8 cellular contexts compared by ENCODE assay signal in genomic region chr9:105063665-105064247, GRCh38.
DNase-seq lines count a peak whose midpoint lies in the region; FAIRE-seq and TF ChIP-seq lines count a peak whose summit lies in the region.

No MANE protein-coding gene starts in this region.

- DNase-seq in activated naive CD4-positive, alpha-beta T cell treated with anti-CD3 and anti-CD28 coated beads for 36 hours = peak; percentile 64
- no peak for DNase-seq in activated naive CD4-positive, alpha-beta T cell (lab: John Stamatoyannopoulos, UW)
- peak; percentile 89 for DNase-seq in RPMI7951 (ENCODE audit: low read depth)
- DNase-seq in fibroblast of lung (ENCODE audit: low read depth in 2 of 2) = peak; percentile 82 to 97
- no peak for DNase-seq in cerebellar cortex (ENCODE audit: low spot score)
- no peak for DNase-seq in CD4-positive, alpha-beta memory T cell
- DNase-seq in GM12892 (ENCODE audit: insufficient read length) = no peak

- no peaks in the 10 kb centered on the region for H3K27me3 ChIP-seq in fibroblast of lung (ENCODE audit: control insufficient read depth, insufficient read depth, low read length)
- H3K27me3 ChIP-seq in rectal smooth muscle tissue (ENCODE audit: control insufficient read depth, insufficient read depth, low read length) = no peaks in the 10 kb centered on the region
- H3K27me3 ChIP-seq in CD4-positive, alpha-beta memory T cell (ENCODE audit: insufficient read depth, low read length) = no peaks in the 10 kb centered on the region

- no peaks in the 10 kb centered on the region for H4K20me1 ChIP-seq in fibroblast of lung (ENCODE audit: control insufficient read depth, extremely low read depth, insufficient read depth, low read length)

- H3K27ac ChIP-seq in fibroblast of lung (ENCODE audit: insufficient read depth, low read length) (peak overlapping the region; percentile 93), rectal smooth muscle tissue (ENCODE audit: low read depth, low read length) (peak overlapping the region; percentile 76)
- no peak overlapping the region for H3K27ac ChIP-seq in CD4-positive, alpha-beta memory T cell (ENCODE audit: low read depth, low read length)

- H3K4me3 ChIP-seq in fibroblast of lung (replicated peaks in 1 of 4; ENCODE audit: control extremely low read depth in 1 of 4, insufficient read depth in 1 of 4, low read depth in 3 of 4, low read length in 4 of 4) (no peak overlapping the region), rectal smooth muscle tissue (ENCODE audit: low read length) (no peak overlapping the region)
- no peak overlapping the region for H3K4me3 ChIP-seq in CD4-positive, alpha-beta memory T cell (ENCODE audit: low read length in 2 of 2)

- no peak for FAIRE-seq in GM12892 (lab: Jason Lieb, UNC)

- no peak for TF ChIP-seq POLR2A in GM12892 (IDR thresholded peaks at IDR 0.05; ENCODE audit: low read depth, low read length)

- H3K27me3 Mint-ChIP-seq in activated naive CD4-positive, alpha-beta T cell treated with anti-CD3 and anti-CD28 coated beads for 36 hours (ENCODE audit: low read depth) = peaks cover 2% of the 10 kb centered on the region
- H3K27me3 Mint-ChIP-seq in CD4-positive, alpha-beta memory T cell = peaks cover 4 to 8% of the 10 kb centered on the region in 2 donors

- TF ChIP-seq CTCF in fibroblast of lung (conservative IDR thresholded peaks at IDR 0.05 in 1 of 2, IDR thresholded peaks at IDR 0.05 in 1 of 2; ENCODE audit: low read depth in 1 of 2, low read length in 2 of 2) = peak in 1 of 2 donors; percentile 1

- H3K9me3 ChIP-seq in fibroblast of lung (ENCODE audit: control insufficient read depth, insufficient read depth, low read depth, low read length) = no peaks in the 10 kb centered on the region
- H3K9me3 ChIP-seq in CD4-positive, alpha-beta memory T cell (ENCODE audit: control insufficient read depth in 1 of 2, low read length in 2 of 2) = no peaks in the 10 kb centered on the region

- intact Hi-C loops in activated naive CD4-positive, alpha-beta T cell treated with anti-CD3 and anti-CD28 coated beads for 36 hours (cut with micrococcal nuclease) = loop anchor here (1.0 to 2.0 kb wide), 4 partner anchors 10 to 72 kb away; no protein-coding TSS in a partner anchor
- intact Hi-C loops in CD4-positive, alpha-beta memory T cell (cut with micrococcal nuclease) = no loop called here

- POLR2A ChIA-PET in CD4-positive, alpha-beta memory T cell (lab: Charles Lee; ENCODE audit: partially characterized antibody) = no interaction called here

- peak overlapping the region; percentile 1 for H2AFZ ChIP-seq in fibroblast of lung (ENCODE audit: low read length)

- no peaks in the 10 kb centered on the region for H3K79me2 ChIP-seq in fibroblast of lung (ENCODE audit: control insufficient read depth, insufficient read depth, low read length)

- no peak overlapping the region for H3K4me3 Mint-ChIP-seq in activated naive CD4-positive, alpha-beta T cell treated with anti-CD3 and anti-CD28 coated beads for 36 hours
- H3K4me3 Mint-ChIP-seq in CD4-positive, alpha-beta memory T cell = no peak overlapping the region

- H3K4me1 ChIP-seq in fibroblast of lung (ENCODE audit: control insufficient read depth, extremely low read depth, insufficient read depth, low read length) (peaks cover 18% of the 10 kb centered on the region), rectal smooth muscle tissue (ENCODE audit: control insufficient read depth, insufficient read depth, low read length) (peaks cover 21% of the 10 kb centered on the region)
- H3K4me1 ChIP-seq in CD4-positive, alpha-beta memory T cell (ENCODE audit: insufficient read depth, low read length) = no peaks in the 10 kb centered on the region

- H3K4me1 Mint-ChIP-seq in activated naive CD4-positive, alpha-beta T cell treated with anti-CD3 and anti-CD28 coated beads for 36 hours (ENCODE audit: low read depth) = peaks cover 24% of the 10 kb centered on the region
- H3K4me1 Mint-ChIP-seq in CD4-positive, alpha-beta memory T cell = peaks cover 0 to 6% (median 2%) of the 10 kb centered on the region in 4 donors

- CTCF ChIA-PET in activated naive CD4-positive, alpha-beta T cell treated with anti-CD3 and anti-CD28 coated beads for 36 hours (lab: Charles Lee) = interaction anchor here (1.3 kb wide), 1 partner anchor 11 kb away, joined by 3 read pairs; no protein-coding TSS in a partner anchor
- CTCF ChIA-PET in CD4-positive, alpha-beta memory T cell (lab: Charles Lee; ENCODE audit: partially characterized antibody) = no interaction called here

- H3K27ac Mint-ChIP-seq in activated naive CD4-positive, alpha-beta T cell treated with anti-CD3 and anti-CD28 coated beads for 36 hours = peak overlapping the region; percentile 74
- no peak overlapping the region for H3K27ac Mint-ChIP-seq in CD4-positive, alpha-beta memory T cell

- peak overlapping the region; percentile 61 for H3K4me2 ChIP-seq in fibroblast of lung (ENCODE audit: extremely low read depth, insufficient read depth, low read length)

- H3K36me3 Mint-ChIP-seq in activated naive CD4-positive, alpha-beta T cell treated with anti-CD3 and anti-CD28 coated beads for 36 hours (ENCODE audit: low read depth) = peaks cover 3% of the 10 kb centered on the region
- no peaks in the 10 kb centered on the region for H3K36me3 Mint-ChIP-seq in CD4-positive, alpha-beta memory T cell

- H3K9ac ChIP-seq in fibroblast of lung (ENCODE audit: insufficient read depth, low read length) = peak overlapping the region; percentile 32
- no peak overlapping the region for H3K9ac ChIP-seq in rectal smooth muscle tissue (ENCODE audit: low read length)

- no peaks in the 10 kb centered on the region for H3K36me3 ChIP-seq in fibroblast of lung (ENCODE audit: control insufficient read depth, insufficient read depth, low read length)
- no peaks in the 10 kb centered on the region for H3K36me3 ChIP-seq in rectal smooth muscle tissue (ENCODE audit: control insufficient read depth, insufficient read depth, low read length)
- no peaks in the 10 kb centered on the region for H3K36me3 ChIP-seq in CD4-positive, alpha-beta memory T cell (ENCODE audit: insufficient read depth, low read length)

- peaks cover 4% of the 10 kb centered on the region for H3K9me3 Mint-ChIP-seq in activated naive CD4-positive, alpha-beta T cell treated with anti-CD3 and anti-CD28 coated beads for 36 hours
- H3K9me3 Mint-ChIP-seq in CD4-positive, alpha-beta memory T cell = peaks cover 0 to 6% (median 0%) of the 10 kb centered on the region in 8 donors

Comparison
In these comparisons a context has a peak if more than half of its experiments do, and no peak if none do; other contexts are left out.
1. DNase-seq: peak in activated naive CD4-positive, alpha-beta T cell treated with anti-CD3 and anti-CD28 coated beads for 36 hours (single experiment), RPMI7951 (single experiment) and fibroblast of lung (2 of 2); none in activated naive CD4-positive, alpha-beta T cell (0 of 4), cerebellar cortex (single experiment), CD4-positive, alpha-beta memory T cell (0 of 5) and GM12892 (single experiment).